Comparison of ENCODE assay signal across 12 cellular contexts in genomic region chr4:73726000-73726399, GRCh38. TPM values are rescaled to one million over a fixed set of nuclear protein-coding genes. Genes with fewer than 3 reads are reported as not detected.
DNase-seq lines count a peak whose midpoint lies in the region; ATAC-seq and TF ChIP-seq lines count a peak whose summit lies in the region.
"Had no signal": no experiment of that assay in that cellular context is flagged by ENCODE, and none has a peak within 500 bp of the region (broad histone marks: within the 10 kb centered on the region; RNA-seq: fewer than 3 reads in every experiment).

No MANE protein-coding gene starts in this region.

- H3K4ac ChIP-seq in neuronal stem cell (ENCODE audit: low read length), result no peak overlapping the region

- H3K36me3 ChIP-seq in endodermal cell (ENCODE audit: control insufficient read depth, insufficient read depth, low read length) (no peaks in the 10 kb centered on the region), neuronal stem cell (replicated peaks in 1 of 2; ENCODE audit: control insufficient read depth in 2 of 2, insufficient read depth in 2 of 2, low read length in 2 of 2) (no peaks in the 10 kb centered on the region)
- H3K36me3 ChIP-seq: spleen, stomach had no signal

- H3K9me3 Mint-ChIP-seq in endodermal cell, result no peaks in the 10 kb centered on the region
- no peaks in the 10 kb centered on the region for H3K9me3 Mint-ChIP-seq in activated naive CD4-positive, alpha-beta T cell treated with anti-CD3 and anti-CD28 coated beads, Interleukin-2, amount 10 ng/mL, durations not matched to agents 7 days and 5 days

- H3K18ac ChIP-seq in neuronal stem cell (ENCODE audit: low read length), result no peak overlapping the region

- H4K91ac ChIP-seq in neuronal stem cell (ENCODE audit: low read depth, low read length, poor library complexity), result no peak overlapping the region

- H2AK5ac ChIP-seq in neuronal stem cell (ENCODE audit: low read depth, low read length), result no peak overlapping the region

- no peak overlapping the region for H3K27ac ChIP-seq in endodermal cell (ENCODE audit: low read depth, low read length)
- H3K27ac ChIP-seq in neuronal stem cell (replicated peaks; ENCODE audit: low read length), result no peak overlapping the region
- H3K27ac ChIP-seq: spleen had no signal

- no peak overlapping the region for H3K4me2 ChIP-seq in neuronal stem cell (ENCODE audit: insufficient read depth, low read length, poor library complexity, severe bottlenecking)

- no peak overlapping the region for H3K23ac ChIP-seq in neuronal stem cell (ENCODE audit: low read depth, low read length, poor library complexity)

- H3K27me3 Mint-ChIP-seq in endodermal cell (ENCODE audit: insufficient read depth), result no peaks in the 10 kb centered on the region
- H3K27me3 Mint-ChIP-seq in activated naive CD4-positive, alpha-beta T cell treated with anti-CD3 and anti-CD28 coated beads, Interleukin-2, amount 10 ng/mL, durations not matched to agents 7 days and 5 days, result no peaks in the 10 kb centered on the region

- ATAC-seq in HG03280 (IDR thresholded peaks at IDR 0.05; ENCODE audit: unreplicated experiment) (no peak), GM18517 (IDR thresholded peaks at IDR 0.05; ENCODE audit: unreplicated experiment) (no peak)

- no peak overlapping the region for H2BK5ac ChIP-seq in neuronal stem cell (ENCODE audit: low read length)

- H2AFZ ChIP-seq in neuronal stem cell (ENCODE audit: low read length), result no peak overlapping the region

- H3K9ac ChIP-seq in endodermal cell (ENCODE audit: extremely low read depth, low read length, poor library complexity, severe bottlenecking), result no peak overlapping the region
- no peak overlapping the region for H3K9ac ChIP-seq in neuronal stem cell (ENCODE audit: low read depth, low read length, poor library complexity)

- 79 to 100% methylated on average over 1 of the region's 1 CpG for WGBS in endodermal cell (ENCODE audit: insufficient coverage in 1 of 2, insufficient read length in 1 of 2), 2 experiments
- no CpG with 5 or more reads among the region's 1 CpG for WGBS in neuronal stem cell (ENCODE audit: extremely low coverage in 2 of 2, insufficient read length in 2 of 2, insufficient replicate concordance in 1 of 2), 2 donors

- no peaks in the 10 kb centered on the region for H3K79me1 ChIP-seq in neuronal stem cell (ENCODE audit: low read depth, low read length)

- no peaks in the 10 kb centered on the region for H3K9me3 ChIP-seq in endodermal cell (ENCODE audit: control insufficient read depth, low read length)
- no peaks in the 10 kb centered on the region for H3K9me3 ChIP-seq in neuronal stem cell (replicated peaks in 1 of 2; ENCODE audit: control insufficient read depth in 2 of 2, insufficient read depth in 1 of 2, low read depth in 1 of 2, low read length in 2 of 2)
- H3K9me3 ChIP-seq: spleen, stomach had no signal

- H3K27me3 ChIP-seq in endodermal cell (ENCODE audit: control insufficient read depth, insufficient read depth, low read length, poor library complexity, severe bottlenecking), result no peaks in the 10 kb centered on the region
- no peaks in the 10 kb centered on the region for H3K27me3 ChIP-seq in neuronal stem cell (ENCODE audit: control insufficient read depth in 3 of 3, insufficient read depth in 3 of 3, low read depth in 1 of 3, low read length in 3 of 3)
- H3K27me3 ChIP-seq: spleen, stomach had no signal

- CTCF ChIA-PET in activated naive CD4-positive, alpha-beta T cell treated with anti-CD3 and anti-CD28 coated beads, Interleukin-2, amount 10 ng/mL, durations not matched to agents 7 days and 5 days (lab: Charles Lee), result no interaction called here

- H3K27ac Mint-ChIP-seq in endodermal cell, result peak overlapping the region; percentile 59
- no peak overlapping the region for H3K27ac Mint-ChIP-seq in activated naive CD4-positive, alpha-beta T cell treated with anti-CD3 and anti-CD28 coated beads, Interleukin-2, amount 10 ng/mL, durations not matched to agents 7 days and 5 days

- no peaks in the 10 kb centered on the region for H3K36me3 Mint-ChIP-seq in endodermal cell (ENCODE audit: low read depth)
- H3K36me3 Mint-ChIP-seq in activated naive CD4-positive, alpha-beta T cell treated with anti-CD3 and anti-CD28 coated beads, Interleukin-2, amount 10 ng/mL, durations not matched to agents 7 days and 5 days, result no peaks in the 10 kb centered on the region

- DNase-seq in COLO829 (ENCODE audit: low spot score), result peak; percentile 91
- DNase-seq in NCI-H226, result peak; percentile 89
- no peak for DNase-seq in endodermal cell
- DNase-seq in neuronal stem cell (ENCODE audit: low spot score), result peak; percentile 4
- DNase-seq in activated naive CD4-positive, alpha-beta T cell treated with anti-CD3 and anti-CD28 coated beads, Interleukin-2, amount 10 ng/mL, durations not matched to agents 7 days and 5 days, result no peak
- DNase-seq in NCI-H146 (lab: John Stamatoyannopoulos, UW), result no peak
- DNase-seq: left cardiac atrium, spleen, stomach had no signal

- H3K4me3 Mint-ChIP-seq in endodermal cell, result no peak overlapping the region
- H3K4me3 Mint-ChIP-seq in activated naive CD4-positive, alpha-beta T cell treated with anti-CD3 and anti-CD28 coated beads, Interleukin-2, amount 10 ng/mL, durations not matched to agents 7 days and 5 days, result no peak overlapping the region

- H3K4me1 Mint-ChIP-seq in endodermal cell, result peaks cover 3% of the 10 kb centered on the region
- no peaks in the 10 kb centered on the region for H3K4me1 Mint-ChIP-seq in activated naive CD4-positive, alpha-beta T cell treated with anti-CD3 and anti-CD28 coated beads, Interleukin-2, amount 10 ng/mL, durations not matched to agents 7 days and 5 days

- H3K4me3 ChIP-seq in endodermal cell (ENCODE audit: low read length), result no peak overlapping the region
- no peak overlapping the region for H3K4me3 ChIP-seq in neuronal stem cell (ENCODE audit: low read length in 2 of 2)
- H3K4me3 ChIP-seq: spleen, stomach had no signal

- no peak for TF ChIP-seq CTCF in endodermal cell (conservative IDR thresholded peaks at IDR 0.05)

- no peak overlapping the region for H2BK15ac ChIP-seq in neuronal stem cell (ENCODE audit: low read length)

- H4K8ac ChIP-seq in neuronal stem cell (ENCODE audit: low read depth, low read length), result no peak overlapping the region

- H2BK120ac ChIP-seq in neuronal stem cell (ENCODE audit: low read depth, low read length), result no peak overlapping the region

- H2BK12ac ChIP-seq in neuronal stem cell (ENCODE audit: low read length), result no peak overlapping the region

- no peak overlapping the region for H3K14ac ChIP-seq in neuronal stem cell (ENCODE audit: low read length)

- H3K4me1 ChIP-seq in endodermal cell (ENCODE audit: control insufficient read depth, insufficient read depth, low read length), result no peaks in the 10 kb centered on the region
- H3K4me1 ChIP-seq in neuronal stem cell (ENCODE audit: control insufficient read depth in 2 of 2, insufficient read depth in 1 of 2, low read depth in 1 of 2, low read length in 2 of 2), result no peaks in the 10 kb centered on the region

RNA-seq across cellular contexts. Expression of gene CXCL8, which starts 14.4 kb away (rescaled TPM):
- not detected for total RNA-seq in endodermal cell
- polyA plus RNA-seq in endodermal cell (2013, experiment 1 of 2), result not detected
- not detected for polyA plus RNA-seq in endodermal cell (2013, experiment 2 of 2)
- polyA plus RNA-seq in neuronal stem cell (2013, experiment 1 of 2), result not detected
- polyA plus RNA-seq in neuronal stem cell (2013, experiment 2 of 2), result not detected
- total RNA-seq: G401 had no signal

Comparison
In these comparisons a context has a peak if more than half of its experiments do, and no peak if none do; other contexts are left out.
1. DNase-seq: peak in COLO829 (single experiment), NCI-H226 (single experiment) and neuronal stem cell (single experiment); none in endodermal cell (single experiment), activated naive CD4-positive, alpha-beta T cell treated with anti-CD3 and anti-CD28 coated beads, Interleukin-2, amount 10 ng/mL, durations not matched to agents 7 days and 5 days (single experiment) and NCI-H146 (single experiment).